In genomic region chr17:44121997-44122824, GRCh38 we compare ENCODE assay signal across 8 cellular contexts. TPM values are rescaled to one million over a fixed set of nuclear protein-coding genes. Genes with fewer than 3 reads are reported as not detected.
A peak's percentile ranks its signal among the peaks of the same experiment; 100 is the strongest.
DNase-seq lines count a peak whose midpoint lies in the region; ATAC-seq and TF ChIP-seq lines count a peak whose summit lies in the region.

No MANE protein-coding gene starts in this region.

- H3K9me3 Mint-ChIP-seq in naive thymus-derived CD8-positive, alpha-beta T cell, result no peaks in the 10 kb centered on the region

- H3K27ac Mint-ChIP-seq in naive thymus-derived CD8-positive, alpha-beta T cell, result peak overlapping the region; percentile 90 to 95 (median 93)

- DNase-seq in AML-193 (lab: John Stamatoyannopoulos, UW) (peak; percentile 36 to 45), choroid plexus epithelial cell (ENCODE audit: low read depth) (no peak), ecto neural progenitor cell (ENCODE audit: low spot score) (no peak), NCI-H774 (lab: John Stamatoyannopoulos, UW) (no peak), medulla oblongata (ENCODE audit: extremely low spot score) (no peak)
- DNase-seq in naive thymus-derived CD8-positive, alpha-beta T cell, result peak in 1 of 10 donors; percentile 58

- peaks cover 30% of the 10 kb centered on the region for H4K20me1 ChIP-seq in Loucy (ENCODE audit: insufficient read depth, low read length, poor library complexity, severe bottlenecking)

- TF ChIP-seq CTCF in Loucy (conservative IDR thresholded peaks at IDR 0.05; ENCODE audit: low read length), result no peak
- no peak for TF ChIP-seq CTCF in choroid plexus epithelial cell (conservative IDR thresholded peaks at IDR 0.05; ENCODE audit: low read depth, low read length)

- no peaks in the 10 kb centered on the region for H3K27me3 ChIP-seq in Loucy (ENCODE audit: insufficient read depth, low read length, poor library complexity, severe bottlenecking)

- peak overlapping the region; percentile 79 for H3K9ac ChIP-seq in Loucy (ENCODE audit: low read depth, low read length, poor library complexity, severe bottlenecking)

- ATAC-seq in naive thymus-derived CD8-positive, alpha-beta T cell, result no peak
- no peak for ATAC-seq in GM19452 (IDR thresholded peaks at IDR 0.05; ENCODE audit: unreplicated experiment)

- H3K4me2 ChIP-seq in Loucy (ENCODE audit: low read depth, low read length, poor library complexity, severe bottlenecking), result peak overlapping the region; percentile 88

- H3F3A ChIP-seq in Loucy (ENCODE audit: low read depth), result no peaks in the 10 kb centered on the region

- POLR2A ChIA-PET in naive thymus-derived CD8-positive, alpha-beta T cell (lab: Charles Lee), result interaction anchor here (0.5 to 2.6 kb wide), 16 partner anchors 9 to 1030 kb away, joined by 3 to 16 read pairs (median 4); partner anchors contain the start of genes LSM12, SLC25A39 and UBTF

- H3K36me3 Mint-ChIP-seq in naive thymus-derived CD8-positive, alpha-beta T cell, result peaks cover 0 to 1% (median 0%) of the 10 kb centered on the region in 3 donors

- peaks cover 60% of the 10 kb centered on the region for H3K79me2 ChIP-seq in Loucy (ENCODE audit: insufficient read depth, low read length)

- no peaks in the 10 kb centered on the region for H3K27me3 Mint-ChIP-seq in naive thymus-derived CD8-positive, alpha-beta T cell

- H3K36me3 ChIP-seq in Loucy (ENCODE audit: insufficient read depth, low read length), result no peaks in the 10 kb centered on the region

- peaks cover 47% of the 10 kb centered on the region for H3K4me1 ChIP-seq in Loucy (ENCODE audit: insufficient read depth, low read length, poor library complexity, severe bottlenecking)

- H3K4me1 Mint-ChIP-seq in naive thymus-derived CD8-positive, alpha-beta T cell, result peaks cover 34 to 61% (median 54%) of the 10 kb centered on the region in 4 donors

- no peaks in the 10 kb centered on the region for H3K9me2 ChIP-seq in Loucy (replicated peaks; ENCODE audit: low read depth, low read length)

- no peaks in the 10 kb centered on the region for H3K9me3 ChIP-seq in Loucy (ENCODE audit: insufficient read depth, low read depth, low read length)

- no peak overlapping the region for H2AFZ ChIP-seq in Loucy (ENCODE audit: low read length)

- H3K4me3 Mint-ChIP-seq in naive thymus-derived CD8-positive, alpha-beta T cell, result peak overlapping the region; percentile 88 to 99 (median 94)

- H3K4me3 ChIP-seq in Loucy (ENCODE audit: low read length, poor library complexity, severe bottlenecking) (peak overlapping the region; percentile 79), choroid plexus epithelial cell (ENCODE audit: low read depth, low read length) (peak overlapping the region; percentile 82)

RNA-seq across cellular contexts. Expression of gene HDAC5, which starts 1.2 kb away (rescaled TPM):
- total RNA-seq in naive thymus-derived CD8-positive, alpha-beta T cell, result 10 to 100 TPM; 71.1 to 73.8 TPM
- 10 to 100 TPM; 25.3 to 41.8 (median 27.2) TPM for polyA plus RNA-seq in naive thymus-derived CD8-positive, alpha-beta T cell

RNA-seq across cellular contexts. Expression of gene HROB, which starts 19.5 kb away (rescaled TPM):
- 1 to 10 TPM in 1 of 2 experiments, under 1 TPM in 1; 0.88 to 1.2 TPM for total RNA-seq in naive thymus-derived CD8-positive, alpha-beta T cell
- under 1 TPM in 2 of 3 donors, not detected in 1; 0.08 to 0.24 TPM for polyA plus RNA-seq in naive thymus-derived CD8-positive, alpha-beta T cell

RNA-seq across cellular contexts. Expression of gene ASB16, which starts 48.3 kb away (rescaled TPM):
- total RNA-seq in naive thymus-derived CD8-positive, alpha-beta T cell, result not detected
- under 1 TPM in 1 of 3 donors, not detected in 2; 0.09 TPM for polyA plus RNA-seq in naive thymus-derived CD8-positive, alpha-beta T cell

RNA-seq across cellular contexts. Expression of gene G6PC3, which starts 51.7 kb away (rescaled TPM):
- total RNA-seq in naive thymus-derived CD8-positive, alpha-beta T cell, result 10 to 100 TPM; 15.0 to 19.1 TPM
- 10 to 100 TPM; 25.5 to 31.3 (median 26.6) TPM for polyA plus RNA-seq in naive thymus-derived CD8-positive, alpha-beta T cell

RNA-seq across cellular contexts. Expression of gene LSM12, which starts 55.7 kb away (rescaled TPM):
- total RNA-seq in naive thymus-derived CD8-positive, alpha-beta T cell, result 10 to 100 TPM; 33.3 to 36.0 TPM
- 10 to 100 TPM; 63.4 to 82.6 (median 66.7) TPM for polyA plus RNA-seq in naive thymus-derived CD8-positive, alpha-beta T cell

Comparison
In these comparisons a context has a peak if more than half of its experiments do, and no peak if none do; other contexts are left out.
1. DNase-seq: peak in AML-193 (2 of 2); none in choroid plexus epithelial cell (single experiment), ecto neural progenitor cell (single experiment), NCI-H774 (single experiment) and medulla oblongata (single experiment).